Comparison of ENCODE assay signal across 1 cellular context in genomic region chr12:57810450-57810849, GRCh38.
TF ChIP-seq lines count a peak whose summit lies in the region.

No MANE protein-coding gene starts in this region.

TF ChIP-seq in endothelial cell of umbilical vein, 7 proteins besides CTCF, POLR2A, EP300 and RAD21:
- TF ChIP-seq EZH2 (IDR thresholded peaks at IDR 0.05; ENCODE audit: borderline replicate concordance, low read depth, low read length, severe bottlenecking) (no peak), FOS (IDR thresholded peaks at IDR 0.05; ENCODE audit: borderline replicate concordance, insufficient read depth, low read length) (no peak), MYC (IDR thresholded peaks at IDR 0.05; ENCODE audit: low read depth, low read length) (no peak), GATA2 (IDR thresholded peaks at IDR 0.05; ENCODE audit: insufficient read depth, insufficient read length, low read depth, low read length) (no peak), POLR2AphosphoS5 (IDR thresholded peaks at IDR 0.05; ENCODE audit: insufficient read depth, low read depth, low read length) (no peak), MAX (IDR thresholded peaks at IDR 0.05; ENCODE audit: insufficient read depth, insufficient read length) (no peak), JUN (IDR thresholded peaks at IDR 0.05; ENCODE audit: borderline replicate concordance, insufficient read depth, insufficient read length, low read depth) (no peak)
